9 cellular contexts compared by ENCODE assay signal in genomic region chr19:4060621-4061177, GRCh38. TPM values are rescaled to one million over a fixed set of nuclear protein-coding genes. Genes with fewer than 3 reads are reported as not detected.
A peak's percentile ranks its signal among the peaks of the same experiment; 100 is the strongest.
DNase-seq lines count a peak whose midpoint lies in the region; ATAC-seq, FAIRE-seq and TF ChIP-seq lines count a peak whose summit lies in the region.
"Had no signal": no experiment of that assay in that cellular context is flagged by ENCODE, and none has a peak within 500 bp of the region (broad histone marks: within the 10 kb centered on the region; RNA-seq: fewer than 3 reads in every experiment).

No MANE protein-coding gene starts in this region.

- H3K4me1 ChIP-seq in keratinocyte (ENCODE audit: control insufficient read depth, extremely low read depth, insufficient read depth, low read length) = peaks cover 62% of the 10 kb centered on the region

- H3K4me1 Mint-ChIP-seq in activated naive CD8-positive, alpha-beta T cell (ENCODE audit: low read depth) = peaks cover 27% of the 10 kb centered on the region
- peaks cover 13 to 60% of the 10 kb centered on the region in 2 donors for H3K4me1 Mint-ChIP-seq in stimulated activated naive B cell treated with anti-CD40 and anti-IgM and Interleukin-4, amounts not matched to agents 10 μg/mL and 1 μg/mL and 100 μg/mL, for 72 hours
- peaks cover 13% of the 10 kb centered on the region for H3K4me1 Mint-ChIP-seq in nephron progenitor cell

- H3K36me3 ChIP-seq in keratinocyte (ENCODE audit: control insufficient read depth in 2 of 2, extremely low read depth in 1 of 2, insufficient read depth in 2 of 2, low read length in 2 of 2) = peaks cover 10 to 26% of the 10 kb centered on the region in 2 experiments

- peak overlapping the region; percentile 77 for H3K4me2 ChIP-seq in keratinocyte (ENCODE audit: control insufficient read depth, extremely low read depth, insufficient read depth, low read depth, low read length)

- peak overlapping the region; percentile 83 for H3K9ac ChIP-seq in keratinocyte (ENCODE audit: control insufficient read depth, extremely low read depth, insufficient read depth, low read length)

- H3K79me2 ChIP-seq in keratinocyte (ENCODE audit: control insufficient read depth, insufficient read depth, low read length) = peaks cover 93% of the 10 kb centered on the region

- H4K20me1 ChIP-seq in keratinocyte (ENCODE audit: control insufficient read depth, extremely low read depth, insufficient read depth, low read length) = peaks cover 38% of the 10 kb centered on the region

- no peaks in the 10 kb centered on the region for H3K36me3 Mint-ChIP-seq in activated naive CD8-positive, alpha-beta T cell
- peaks cover 17 to 26% of the 10 kb centered on the region in 2 donors for H3K36me3 Mint-ChIP-seq in stimulated activated naive B cell treated with anti-CD40 and anti-IgM and Interleukin-4, amounts not matched to agents 10 μg/mL and 1 μg/mL and 100 μg/mL, for 72 hours
- peaks cover 21% of the 10 kb centered on the region for H3K36me3 Mint-ChIP-seq in nephron progenitor cell (ENCODE audit: low read depth)

- peak overlapping the region; percentile 85 for H3K27ac Mint-ChIP-seq in activated naive CD8-positive, alpha-beta T cell
- H3K27ac Mint-ChIP-seq in stimulated activated naive B cell treated with anti-CD40 and anti-IgM and Interleukin-4, amounts not matched to agents 10 μg/mL and 1 μg/mL and 100 μg/mL, for 72 hours = peak overlapping the region; percentile 90
- H3K27ac Mint-ChIP-seq in nephron progenitor cell = no peak overlapping the region

- dilution Hi-C loops in keratinocyte (cut with MboI; ENCODE audit: extremely low pct_ligation_motif_present, low sequenced_read_pairs) = no loop called here

- no peaks in the 10 kb centered on the region for H3K27me3 Mint-ChIP-seq in activated naive CD8-positive, alpha-beta T cell
- no peaks in the 10 kb centered on the region for H3K27me3 Mint-ChIP-seq in stimulated activated naive B cell treated with anti-CD40 and anti-IgM and Interleukin-4, amounts not matched to agents 10 μg/mL and 1 μg/mL and 100 μg/mL, for 72 hours
- H3K27me3 Mint-ChIP-seq in nephron progenitor cell (ENCODE audit: low read depth, poor library complexity) = no peaks in the 10 kb centered on the region

- H3K4me3 ChIP-seq in HFF-Myc (replicated peaks; ENCODE audit: low read depth, low read length) (peak overlapping the region; percentile 93; the same call in 1 of the 2 replicates), keratinocyte (ENCODE audit: control insufficient read depth in 2 of 3, extremely low read depth in 1 of 3, insufficient read depth in 2 of 3, low read depth in 1 of 3, low read length in 3 of 3) (peak overlapping the region; percentile 39 to 59 (median 57))

- H3K9me3 Mint-ChIP-seq in activated naive CD8-positive, alpha-beta T cell (ENCODE audit: low read depth) = no peaks in the 10 kb centered on the region
- H3K9me3 Mint-ChIP-seq in stimulated activated naive B cell treated with anti-CD40 and anti-IgM and Interleukin-4, amounts not matched to agents 10 μg/mL and 1 μg/mL and 100 μg/mL, for 72 hours = no peaks in the 10 kb centered on the region
- H3K9me3 Mint-ChIP-seq in nephron progenitor cell = no peaks in the 10 kb centered on the region

- H3K9me3 ChIP-seq in keratinocyte (ENCODE audit: control insufficient read depth, low read depth, low read length) = no peaks in the 10 kb centered on the region

- H2AFZ ChIP-seq in keratinocyte (ENCODE audit: control insufficient read depth, low read length) = no peak overlapping the region

- peaks cover 3% of the 10 kb centered on the region for H3K9me1 ChIP-seq in keratinocyte (ENCODE audit: control insufficient read depth, extremely low read depth, insufficient read depth, low read length)

- H3K27me3 ChIP-seq in keratinocyte (ENCODE audit: control insufficient read depth, extremely low read depth, insufficient read depth, low read length) = no peaks in the 10 kb centered on the region

- TF ChIP-seq CTCF in HFF-Myc (IDR thresholded peaks at IDR 0.05; ENCODE audit: low read depth, low read length, missing control alignments) (no peak), keratinocyte (optimal IDR thresholded peaks at IDR 0.05 in 1 of 3, IDR thresholded peaks at IDR 0.05 in 1 of 3, conservative IDR thresholded peaks at IDR 0.05 in 1 of 3; ENCODE audit: extremely low read depth in 1 of 3, insufficient read depth in 2 of 3, low read length in 3 of 3) (no peak), nephron progenitor cell (IDR thresholded peaks at IDR 0.05) (no peak)

- peak overlapping the region; percentile 87 for H3K27ac ChIP-seq in keratinocyte (ENCODE audit: control insufficient read depth, insufficient read depth, low read length)

- peak overlapping the region; percentile 62 for H3K4me3 Mint-ChIP-seq in activated naive CD8-positive, alpha-beta T cell
- peak overlapping the region; percentile 19 to 58 for H3K4me3 Mint-ChIP-seq in stimulated activated naive B cell treated with anti-CD40 and anti-IgM and Interleukin-4, amounts not matched to agents 10 μg/mL and 1 μg/mL and 100 μg/mL, for 72 hours
- no peak overlapping the region for H3K4me3 Mint-ChIP-seq in nephron progenitor cell

- DNase-seq in HFF-Myc (ENCODE audit: extremely low read depth, low read depth) (no peak), keratinocyte (ENCODE audit: low read depth, low spot score) (no peak), NOMO-1 (lab: John Stamatoyannopoulos, UW; ENCODE audit: unreplicated experiment in 2 of 2) (no peak), HPDE6-E6E7 (ENCODE audit: extremely low spot score) (no peak), nephron progenitor cell (no peak)
- DNase-seq in stimulated activated naive B cell treated with anti-CD40 and anti-IgM and Interleukin-4, amounts not matched to agents 10 μg/mL and 1 μg/mL and 100 μg/mL, for 72 hours = no peak
- DNase-seq: NCI-H187 treated with DMSO at 0.1 percent for 48 hours had no signal

- ATAC-seq in stimulated activated naive B cell treated with anti-CD40 and anti-IgM and Interleukin-4, amounts not matched to agents 10 μg/mL and 1 μg/mL and 100 μg/mL, for 72 hours (replicated peaks) = no peak
- no peak for ATAC-seq in HG02763 (IDR thresholded peaks at IDR 0.05; ENCODE audit: unreplicated experiment)

- FAIRE-seq in keratinocyte (lab: Jason Lieb, UNC) = no peak

RNA-seq across cellular contexts. Expression of gene ZBTB7A, which starts 6.0 kb away (rescaled TPM):
- 3.7 to 9.8 TPM (median 7.2 TPM) in 3 replicates for polyA plus RNA-seq in keratinocyte
- polyA plus RNA-seq in keratinocyte (2011; ENCODE audit: low read depth) = 18.6 TPM
- polyA plus RNA-seq in keratinocyte (2011; cell fraction: cytosol; rRNA removed) = 4.8 and 14.2 TPM in 2 replicates
- 15.6 and 25.3 TPM in 2 replicates for polyA plus RNA-seq in keratinocyte (2011; cell fraction: nucleus; rRNA removed)
- 23.6 and 24.7 TPM in 2 replicates for polyA plus RNA-seq in keratinocyte (2012; ENCODE audit: low replicate concordance)
- 5.2 to 12.8 TPM (median 7.7 TPM) in 3 replicates for polyA minus RNA-seq in keratinocyte
- 60.4 TPM for polyA minus RNA-seq in keratinocyte (2011; cell fraction: cytosol; rRNA and poly(A)+ RNA removed)
- polyA minus RNA-seq in keratinocyte (2011; cell fraction: nucleus; rRNA and poly(A)+ RNA removed) = 35.8 and 46.1 TPM in 2 replicates

RNA-seq across cellular contexts. Expression of gene PIAS4, which starts 53.2 kb away (rescaled TPM):
- 6.1 to 11.4 TPM (median 7.5 TPM) in 3 replicates for polyA plus RNA-seq in keratinocyte
- 18.7 TPM for polyA plus RNA-seq in keratinocyte (2011; ENCODE audit: low read depth)
- 6.4 and 13.1 TPM in 2 replicates for polyA plus RNA-seq in keratinocyte (2011; cell fraction: cytosol; rRNA removed)
- 12.7 and 17.1 TPM in 2 replicates for polyA plus RNA-seq in keratinocyte (2011; cell fraction: nucleus; rRNA removed)
- polyA plus RNA-seq in keratinocyte (2012; ENCODE audit: low replicate concordance) = 20.0 and 20.7 TPM in 2 replicates
- polyA minus RNA-seq in keratinocyte = 7.4 to 42.2 TPM (median 7.6 TPM) in 3 replicates
- polyA minus RNA-seq in keratinocyte (2011; cell fraction: cytosol; rRNA and poly(A)+ RNA removed) = 7.7 TPM
- polyA minus RNA-seq in keratinocyte (2011; cell fraction: nucleus; rRNA and poly(A)+ RNA removed) = 8.4 and 9.0 TPM in 2 replicates
